Comparison of ENCODE assay signal across 18 cellular contexts in the genomic region with DNA sequence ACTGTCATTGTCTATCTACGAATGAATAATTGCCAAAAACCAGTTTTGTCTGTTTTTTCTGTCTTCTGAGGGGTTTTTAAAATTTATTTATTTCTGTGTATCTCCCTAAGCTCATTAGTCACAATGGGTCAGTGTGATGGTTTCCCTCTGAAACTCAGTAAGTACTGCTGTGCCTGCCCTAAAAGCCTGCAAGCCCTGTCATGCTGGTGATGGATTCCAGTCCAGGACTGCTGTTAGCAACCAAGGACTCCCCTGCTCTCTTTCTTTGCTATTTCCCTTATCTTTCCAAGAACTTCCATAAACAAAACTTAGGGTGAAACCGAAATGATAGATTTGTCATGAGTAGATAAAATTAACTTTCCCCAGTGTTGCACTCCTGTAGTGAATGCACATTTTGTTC. TPM values are rescaled to one million over a fixed set of nuclear protein-coding genes. Genes with fewer than 3 reads are reported as not detected.
"Had no signal": no experiment of that assay in that cellular context is flagged by ENCODE, and none has a peak within 500 bp of the region (broad histone marks: within the 10 kb centered on the region; RNA-seq: fewer than 3 reads in every experiment).

No MANE protein-coding gene starts in this region.

- H3K9me3 Mint-ChIP-seq: activated T-helper 1 cell treated with anti-CD3 and anti-CD28 coated beads, Interleukin-12 subunit alpha, Interleukin-12 subunit beta, Interleukin-2, Interleukin-4 antibody, amounts not matched to agents 30 ng/mL and 10 ng/mL and 1 ng/mL, durations not matched to agents 14 hours and 24 hours and 36 hours; dendritic cell treated with granulocyte-macrophage colony-stimulating factor and Interleukin-4, amounts not matched to agents 40 ng/mL and 50 ng/mL, for 4 days; stimulated activated naive B cell treated with anti-CD40 and anti-IgM and Interleukin-4, amounts not matched to agents 10 μg/mL and 1 μg/mL and 100 μg/mL, for 72 hours; WTC11 had no signal

- H3K27ac ChIP-seq: heart left ventricle, left ventricle myocardium inferior, neutrophil, prostate gland, tibial nerve had no signal

- FAIRE-seq: kidney had no signal

- ATAC-seq: heart left ventricle; sciatic nerve; stimulated activated naive B cell treated with anti-CD40 and anti-IgM and Interleukin-4, amounts not matched to agents 10 μg/mL and 1 μg/mL and 100 μg/mL, for 72 hours; T-cell; WTC11 had no signal

- H3K27me3 ChIP-seq: heart left ventricle, tibial nerve had no signal

- H3K27ac Mint-ChIP-seq: activated T-helper 1 cell treated with anti-CD3 and anti-CD28 coated beads, Interleukin-12 subunit alpha, Interleukin-12 subunit beta, Interleukin-2, Interleukin-4 antibody, amounts not matched to agents 30 ng/mL and 10 ng/mL and 1 ng/mL, durations not matched to agents 14 hours and 24 hours and 36 hours; dendritic cell treated with granulocyte-macrophage colony-stimulating factor and Interleukin-4, amounts not matched to agents 40 ng/mL and 50 ng/mL, for 4 days; stimulated activated naive B cell treated with anti-CD40 and anti-IgM and Interleukin-4, amounts not matched to agents 10 μg/mL and 1 μg/mL and 100 μg/mL, for 72 hours; T-cell had no signal

- H3K36me3 Mint-ChIP-seq: stimulated activated naive B cell treated with anti-CD40 and anti-IgM and Interleukin-4, amounts not matched to agents 10 μg/mL and 1 μg/mL and 100 μg/mL, for 72 hours; T-cell; WTC11 had no signal

- H3K4me3 ChIP-seq: heart left ventricle, left ventricle myocardium inferior, prostate gland, tibial nerve had no signal

- H3K4me1 ChIP-seq: heart left ventricle, left ventricle myocardium inferior, prostate gland, tibial nerve had no signal

- H3K9me3 ChIP-seq: heart left ventricle, left ventricle myocardium inferior, neutrophil, prostate gland, tibial nerve had no signal

- DNase-seq: activated CD4-positive, alpha-beta T cell treated with anti-CD3 and anti-CD28 coated beads for 48 hours; activated naive CD4-positive, alpha-beta T cell treated with Interleukin-2 at 50 U/mL for 16 hours; foreskin melanocyte; heart left ventricle; kidney; left ventricle myocardium inferior; mesendoderm; stimulated activated CD4-positive, alpha-beta T cell treated with anti-CD3 and anti-CD28 coated beads, Interleukin-2, amount 100 ng/mL, for 24 hours; stimulated activated naive B cell treated with anti-CD40 and anti-IgM and Interleukin-4, amounts not matched to agents 10 μg/mL and 1 μg/mL and 100 μg/mL, for 72 hours; T-cell had no signal

- H3K4me3 Mint-ChIP-seq: activated T-helper 1 cell treated with anti-CD3 and anti-CD28 coated beads, Interleukin-12 subunit alpha, Interleukin-12 subunit beta, Interleukin-2, Interleukin-4 antibody, amounts not matched to agents 30 ng/mL and 10 ng/mL and 1 ng/mL, durations not matched to agents 14 hours and 24 hours and 36 hours; dendritic cell treated with granulocyte-macrophage colony-stimulating factor and Interleukin-4, amounts not matched to agents 40 ng/mL and 50 ng/mL, for 4 days; stimulated activated naive B cell treated with anti-CD40 and anti-IgM and Interleukin-4, amounts not matched to agents 10 μg/mL and 1 μg/mL and 100 μg/mL, for 72 hours; T-cell; WTC11 had no signal

- H3K4me1 Mint-ChIP-seq: stimulated activated naive B cell treated with anti-CD40 and anti-IgM and Interleukin-4, amounts not matched to agents 10 μg/mL and 1 μg/mL and 100 μg/mL, for 72 hours; T-cell had no signal

- H3K36me3 ChIP-seq: heart left ventricle, left ventricle myocardium inferior, neutrophil, prostate gland, tibial nerve had no signal

RNA-seq across cellular contexts. Expression of a gene that starts 38.6 kb away (rescaled TPM):
- total RNA-seq: activated T-helper 1 cell treated with anti-CD3 and anti-CD28 coated beads, Interleukin-12 subunit alpha, Interleukin-12 subunit beta, Interleukin-2, Interleukin-4 antibody, amounts not matched to agents 30 ng/mL and 10 ng/mL and 1 ng/mL, durations not matched to agents 14 hours and 24 hours and 36 hours; kidney; left ventricle myocardium inferior; sciatic nerve; subcutaneous adipose tissue; T-cell; tibial nerve had no signal
